In genomic region chr10:68135922-68136718, GRCh38 we compare ENCODE assay signal across 10 cellular contexts. TPM values are rescaled to one million over a fixed set of nuclear protein-coding genes. Genes with fewer than 3 reads are reported as not detected.
DNase-seq lines count a peak whose midpoint lies in the region; FAIRE-seq and TF ChIP-seq lines count a peak whose summit lies in the region.
"Had no signal": no experiment of that assay in that cellular context is flagged by ENCODE, and none has a peak within 500 bp of the region (broad histone marks: within the 10 kb centered on the region; RNA-seq: fewer than 3 reads in every experiment).

No MANE protein-coding gene starts in this region.

- FAIRE-seq in bronchial epithelial cell (lab: Jason Lieb, UNC) = no peak

- no CpG with 5 or more reads among the region's 7 CpGs for WGBS in neuronal stem cell (ENCODE audit: extremely low coverage in 2 of 2, insufficient read length in 2 of 2, insufficient replicate concordance in 1 of 2), 2 donors

- H3K23ac ChIP-seq in neuronal stem cell (ENCODE audit: low read depth, low read length, poor library complexity) = no peak overlapping the region

- peak; percentile 92 for DNase-seq in A172 (ENCODE audit: low spot score)
- peak; percentile 75 for DNase-seq in HT-29 (ENCODE audit: low spot score)
- DNase-seq in bronchial epithelial cell (ENCODE audit: low read depth) = peak; percentile 94
- peak; percentile 67 for DNase-seq in islet precursor cell
- DNase-seq in neuronal stem cell (ENCODE audit: low spot score) = no peak
- no peak for DNase-seq in stimulated activated naive CD4-positive, alpha-beta T cell treated with Interleukin-2 at 50 U/mL for 16 hours (lab: John Stamatoyannopoulos, UW)
- no peak for DNase-seq in MV-4-11 (lab: John Stamatoyannopoulos, UW)
- no peak for DNase-seq in inferior parietal cortex (ENCODE audit: extremely low spot score)
- DNase-seq: NCI-H2029 had no signal

- peaks cover 2 to 4% of the 10 kb centered on the region in 2 donors for H3K4me1 ChIP-seq in neuronal stem cell (ENCODE audit: control insufficient read depth in 2 of 2, insufficient read depth in 1 of 2, low read depth in 1 of 2, low read length in 2 of 2)

- no peak overlapping the region for H3K14ac ChIP-seq in neuronal stem cell (ENCODE audit: low read length)

- no peak overlapping the region for H3K4me2 ChIP-seq in neuronal stem cell (ENCODE audit: insufficient read depth, low read length, poor library complexity, severe bottlenecking)

- no peak overlapping the region for H2BK120ac ChIP-seq in neuronal stem cell (ENCODE audit: low read depth, low read length)

- H2BK5ac ChIP-seq in neuronal stem cell (ENCODE audit: low read length) = no peak overlapping the region

- H2AFZ ChIP-seq in neuronal stem cell (ENCODE audit: low read length) = no peak overlapping the region

- no peaks in the 10 kb centered on the region for H3K79me1 ChIP-seq in neuronal stem cell (ENCODE audit: low read depth, low read length)

- H3K4me3 ChIP-seq in bronchial epithelial cell (ENCODE audit: low read depth, low read length) (no peak overlapping the region), neuronal stem cell (ENCODE audit: low read length in 2 of 2) (no peak overlapping the region)

- H2BK15ac ChIP-seq in neuronal stem cell (ENCODE audit: low read length) = no peak overlapping the region

- H3K9ac ChIP-seq in neuronal stem cell (ENCODE audit: low read depth, low read length, poor library complexity) = no peak overlapping the region

- H3K18ac ChIP-seq in neuronal stem cell (ENCODE audit: low read length) = no peak overlapping the region

- no peaks in the 10 kb centered on the region for H3K27me3 ChIP-seq in bronchial epithelial cell (ENCODE audit: control insufficient read depth, insufficient read depth, low read length)
- H3K27me3 ChIP-seq in neuronal stem cell (ENCODE audit: control insufficient read depth in 3 of 3, insufficient read depth in 3 of 3, low read depth in 1 of 3, low read length in 3 of 3) = peaks cover 0 to 3% (median 0%) of the 10 kb centered on the region in 3 experiments

- H4K91ac ChIP-seq in neuronal stem cell (ENCODE audit: low read depth, low read length, poor library complexity) = no peak overlapping the region

- no peak overlapping the region for H2BK12ac ChIP-seq in neuronal stem cell (ENCODE audit: low read length)

- H2AK5ac ChIP-seq in neuronal stem cell (ENCODE audit: low read depth, low read length) = no peak overlapping the region

- H3K9me3 ChIP-seq in neuronal stem cell (replicated peaks in 1 of 2; ENCODE audit: control insufficient read depth in 2 of 2, insufficient read depth in 1 of 2, low read depth in 1 of 2, low read length in 2 of 2) = peaks cover 0 to 2% of the 10 kb centered on the region in 2 donors

- no peak overlapping the region for H4K8ac ChIP-seq in neuronal stem cell (ENCODE audit: low read depth, low read length)

- H3K36me3 ChIP-seq in bronchial epithelial cell (ENCODE audit: control insufficient read depth, insufficient read depth, low read length) = no peaks in the 10 kb centered on the region
- no peaks in the 10 kb centered on the region for H3K36me3 ChIP-seq in neuronal stem cell (replicated peaks in 1 of 2; ENCODE audit: control insufficient read depth in 2 of 2, insufficient read depth in 2 of 2, low read length in 2 of 2)

- H3K27ac ChIP-seq in neuronal stem cell (replicated peaks; ENCODE audit: low read length) = no peak overlapping the region

- H3K4ac ChIP-seq in neuronal stem cell (ENCODE audit: low read length) = no peak overlapping the region

- no peak for TF ChIP-seq CTCF in bronchial epithelial cell (IDR thresholded peaks at IDR 0.05; ENCODE audit: insufficient read depth, low read length, severe bottlenecking)

RNA-seq across cellular contexts. Expression of gene MYPN, which starts 26.8 kb away (rescaled TPM):
- 0.96 and 1.5 TPM in 2 replicates for total RNA-seq in A172 (2014; rRNA removed; shearing (Covaris generic))
- not detected in 2 replicates for total RNA-seq in HT-29 (2014; rRNA removed; shearing (Covaris generic))
- total RNA-seq in bronchial epithelial cell = not detected in 2 replicates
- 0.01 TPM for polyA plus RNA-seq in neuronal stem cell (2013, experiment 1 of 2)
- polyA plus RNA-seq in neuronal stem cell (2013, experiment 2 of 2) = 0.01 TPM
- total RNA-seq: activated CD8-positive, alpha-beta memory T cell treated with anti-CD3 and anti-CD28 coated beads for 36 hours had no signal

Comparison
In these comparisons a context has a peak if more than half of its experiments do, and no peak if none do; other contexts are left out.
1. DNase-seq: peak in A172 (single experiment), HT-29 (single experiment), bronchial epithelial cell (single experiment) and islet precursor cell (single experiment); none in neuronal stem cell (single experiment), stimulated activated naive CD4-positive, alpha-beta T cell treated with Interleukin-2 at 50 U/mL for 16 hours (single experiment), MV-4-11 (single experiment) and inferior parietal cortex (single experiment).